ENCODE assay signal across 29 cellular contexts in the genomic region with DNA sequence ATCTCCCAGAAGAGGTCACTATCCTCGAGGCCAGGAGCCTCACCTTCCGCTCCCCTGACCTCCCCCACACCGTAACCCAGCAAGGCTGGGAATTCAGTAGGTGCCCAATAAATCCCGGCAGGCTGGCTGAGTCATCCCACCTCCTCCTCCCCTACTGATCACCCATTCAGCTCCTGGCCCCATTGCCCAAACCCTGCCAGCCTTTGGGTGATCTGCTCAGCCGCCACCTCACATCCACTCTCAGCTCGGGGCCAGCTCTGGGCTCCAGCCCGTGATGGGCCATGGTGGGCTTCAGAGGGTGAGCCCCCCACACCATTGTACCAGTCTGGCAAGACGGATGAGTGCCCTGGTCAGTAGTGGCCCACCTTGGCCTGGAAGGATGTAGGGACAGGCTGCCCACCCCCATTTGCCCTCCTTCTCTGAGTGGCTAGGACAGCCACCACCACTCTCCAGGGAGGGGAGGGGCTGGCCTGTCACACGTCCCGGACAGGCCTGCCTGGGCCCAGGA. TPM values are rescaled to one million over a fixed set of nuclear protein-coding genes. Genes with fewer than 3 reads are reported as not detected.
"Had no signal": no experiment of that assay in that cellular context is flagged by ENCODE, and none has a peak within 500 bp of the region (broad histone marks: within the 10 kb centered on the region; RNA-seq: fewer than 3 reads in every experiment).

No MANE protein-coding gene starts in this region.

- H3K4me3 Mint-ChIP-seq: activated CD4-positive, alpha-beta memory T cell treated with anti-CD3 and anti-CD28 coated beads for 36 hours; activated CD4-positive, alpha-beta T cell treated with anti-CD3 and anti-CD28 coated beads, Interleukin-2, amount 10 ng/mL, durations not matched to agents 7 days and 5 days; activated naive CD8-positive, alpha-beta T cell treated with anti-CD3 and anti-CD28 coated beads, Interleukin-2, amount 10 ng/mL, durations not matched to agents 7 days and 5 days; activated T-cell treated with anti-CD3 and anti-CD28 coated beads, Interleukin-2, amount 50 U/mL, for 72 hours; T-helper 17 cell had no signal

- H3K27ac ChIP-seq: adrenal gland, breast epithelium, KMS-11, Peyer's patch, RWPE1 had no signal

- H3K4me1 Mint-ChIP-seq: activated CD4-positive, alpha-beta T cell treated with anti-CD3 and anti-CD28 coated beads, Interleukin-2, amount 10 ng/mL, durations not matched to agents 7 days and 5 days; T-helper 17 cell had no signal

- H3K9me3 Mint-ChIP-seq: activated CD4-positive, alpha-beta T cell treated with anti-CD3 and anti-CD28 coated beads, Interleukin-2, amount 10 ng/mL, durations not matched to agents 7 days and 5 days; activated naive CD8-positive, alpha-beta T cell treated with anti-CD3 and anti-CD28 coated beads, Interleukin-2, amount 10 ng/mL, durations not matched to agents 7 days and 5 days; activated T-cell treated with anti-CD3 and anti-CD28 coated beads, Interleukin-2, amount 50 U/mL, for 72 hours; activated T-helper 2 cell treated with anti-CD3 and anti-CD28 coated beads, Interferon-gamma antibody, Interleukin-2, Interleukin-4, amounts not matched to agents 10 μg/mL and 5 μg/mL and 100 μg/mL, durations not matched to agents 14 hours and 24 hours and 36 hours had no signal

- DNase-seq: activated CD4-positive, alpha-beta memory T cell treated with anti-CD3 and anti-CD28 coated beads for 36 hours; activated CD4-positive, alpha-beta T cell treated with anti-CD3 and anti-CD28 coated beads, Interleukin-2, amount 10 ng/mL, durations not matched to agents 7 days and 5 days; activated CD4-positive, CD25-positive, alpha-beta regulatory T cell; activated gamma-delta T cell treated with Interleukin-2 at 50 U/mL for 16 hours; activated naive CD4-positive, alpha-beta T cell treated with anti-CD3 and anti-CD28 coated beads, Interleukin-2, amount 50 U/mL, for 16 hours; activated T-cell treated with anti-CD3 and anti-CD28 coated beads, Interleukin-2, amount 50 U/mL, for 72 hours; anterior cingulate cortex; central memory CD4-positive, alpha-beta T cell; NCI-H1092 treated with DMSO at 0.1 percent for 48 hours; NCI-H1417 treated with DMSO at 0.1 percent for 48 hours; NCI-H1694; NCI-H2029 treated with DMSO at 0.1 percent for 48 hours; NCI-H345; NCI-H510A; NCI-H526 treated with DMSO at 0.1 percent for 48 hours; NCI-H82; OCI-M1; SIG-M5; T-helper 17 cell; T-helper 9 cell had no signal

- H3K9me3 ChIP-seq: adrenal gland, breast epithelium, Peyer's patch had no signal

- H3K27me3 ChIP-seq: adrenal gland, Peyer's patch had no signal

- H3K4me1 ChIP-seq: adrenal gland, breast epithelium had no signal

- H3K36me3 Mint-ChIP-seq: activated CD4-positive, alpha-beta memory T cell treated with anti-CD3 and anti-CD28 coated beads for 36 hours; activated naive CD8-positive, alpha-beta T cell treated with anti-CD3 and anti-CD28 coated beads, Interleukin-2, amount 10 ng/mL, durations not matched to agents 7 days and 5 days had no signal

- H3K4me3 ChIP-seq: adrenal gland, breast epithelium, Peyer's patch had no signal

- H3K27me3 Mint-ChIP-seq: activated CD4-positive, alpha-beta memory T cell treated with anti-CD3 and anti-CD28 coated beads for 36 hours; T-helper 17 cell had no signal

- ATAC-seq: activated T-cell treated with anti-CD3 and anti-CD28 coated beads, Interleukin-2, amount 50 U/mL, for 72 hours; T-helper 17 cell had no signal

- H3K36me3 ChIP-seq: adrenal gland, breast epithelium, Peyer's patch had no signal

- H3K27ac Mint-ChIP-seq: activated CD4-positive, alpha-beta memory T cell treated with anti-CD3 and anti-CD28 coated beads for 36 hours; activated CD4-positive, alpha-beta T cell treated with anti-CD3 and anti-CD28 coated beads, Interleukin-2, amount 10 ng/mL, durations not matched to agents 7 days and 5 days; activated naive CD8-positive, alpha-beta T cell treated with anti-CD3 and anti-CD28 coated beads, Interleukin-2, amount 10 ng/mL, durations not matched to agents 7 days and 5 days; activated T-cell treated with anti-CD3 and anti-CD28 coated beads, Interleukin-2, amount 50 U/mL, for 72 hours; activated T-helper 2 cell treated with anti-CD3 and anti-CD28 coated beads, Interferon-gamma antibody, Interleukin-2, Interleukin-4, amounts not matched to agents 10 μg/mL and 5 μg/mL and 100 μg/mL, durations not matched to agents 14 hours and 24 hours and 36 hours; T-helper 17 cell had no signal

RNA-seq across cellular contexts. Expression of a gene that starts 8.2 kb away (rescaled TPM):
- total RNA-seq: activated CD4-positive, alpha-beta memory T cell treated with anti-CD3 and anti-CD28 coated beads for 36 hours; activated CD8-positive, alpha-beta memory T cell treated with anti-CD3 and anti-CD28 coated beads for 36 hours; activated naive CD8-positive, alpha-beta T cell treated with anti-CD3 and anti-CD28 coated beads, Interleukin-2, amount 10 ng/mL, durations not matched to agents 7 days and 5 days; activated T-helper 2 cell treated with anti-CD3 and anti-CD28 coated beads, Interferon-gamma antibody, Interleukin-2, Interleukin-4, amounts not matched to agents 10 μg/mL and 5 μg/mL and 100 μg/mL, durations not matched to agents 14 hours and 24 hours and 36 hours; breast epithelium; MCF 10A had no signal

RNA-seq across cellular contexts. Expression of a gene that starts 8.7 kb away (rescaled TPM):
- total RNA-seq: MCF 10A had no signal
